ENCODE assay signal across 16 cellular contexts in genomic region chr6:169216830-169217229, GRCh38. TPM values are rescaled to one million over a fixed set of nuclear protein-coding genes. Genes with fewer than 3 reads are reported as not detected.
DNase-seq lines count a peak whose midpoint lies in the region; TF ChIP-seq lines count a peak whose summit lies in the region.
"Had no signal": no experiment of that assay in that cellular context is flagged by ENCODE, and none has a peak within 500 bp of the region (broad histone marks: within the 10 kb centered on the region; RNA-seq: fewer than 3 reads in every experiment).

No MANE protein-coding gene starts in this region.

- H4K8ac ChIP-seq in mesenchymal stem cell (ENCODE audit: low read length), result no peak overlapping the region

- 91% methylated on average over 13 of the region's 14 CpGs for WGBS in mesenchymal stem cell

- no peak overlapping the region for H2BK5ac ChIP-seq in mesenchymal stem cell (ENCODE audit: low read depth, low read length, poor library complexity, severe bottlenecking)

- no peak overlapping the region for H3K9ac ChIP-seq in colonic mucosa (ENCODE audit: low read depth in 2 of 2, low read length in 2 of 2)
- peak overlapping the region; percentile 88 for H3K9ac ChIP-seq in mesenchymal stem cell (ENCODE audit: low read length)

- H2AK5ac ChIP-seq in mesenchymal stem cell (ENCODE audit: low read length, severe bottlenecking), result no peak overlapping the region

- H2BK15ac ChIP-seq in mesenchymal stem cell (ENCODE audit: low read depth, poor library complexity, severe bottlenecking), result no peak overlapping the region

- no peak overlapping the region for H3K18ac ChIP-seq in mesenchymal stem cell (ENCODE audit: low read depth in 1 of 2, low read length in 2 of 2)

- no peaks in the 10 kb centered on the region for H3K36me3 ChIP-seq in colonic mucosa
- H3K36me3 ChIP-seq in mesenchymal stem cell (ENCODE audit: control insufficient read depth in 1 of 2, insufficient read depth in 2 of 2, low read depth in 1 of 2, low read length in 2 of 2), result peaks cover 41 to 78% of the 10 kb centered on the region in 2 experiments
- no peaks in the 10 kb centered on the region for H3K36me3 ChIP-seq in uterus

- no peak overlapping the region for H2BK120ac ChIP-seq in mesenchymal stem cell (ENCODE audit: low read depth, low read length)

- no peak overlapping the region for H2BK12ac ChIP-seq in mesenchymal stem cell (ENCODE audit: low read length in 2 of 2)

- H3K27me3 ChIP-seq in colonic mucosa (no peaks in the 10 kb centered on the region), mesenchymal stem cell (ENCODE audit: control insufficient read depth in 1 of 2, insufficient read depth in 1 of 2, low read length in 2 of 2) (no peaks in the 10 kb centered on the region), uterus (no peaks in the 10 kb centered on the region)

- H3K4me1 ChIP-seq in colonic mucosa (no peaks in the 10 kb centered on the region), mesenchymal stem cell (ENCODE audit: control insufficient read depth, insufficient read depth, low read depth, low read length) (peaks cover 14% of the 10 kb centered on the region), uterus (peaks cover 6 to 13% of the 10 kb centered on the region in 2 donors)

- no peaks in the 10 kb centered on the region for H3K9me3 ChIP-seq in colonic mucosa
- no peaks in the 10 kb centered on the region for H3K9me3 ChIP-seq in mesenchymal stem cell (ENCODE audit: control insufficient read depth, low read length)
- H3K9me3 ChIP-seq in uterus, result no peaks in the 10 kb centered on the region

- H4K91ac ChIP-seq in mesenchymal stem cell (ENCODE audit: low read length), result no peak overlapping the region

- H3K4me3 ChIP-seq in colonic mucosa (no peak overlapping the region), mesenchymal stem cell (ENCODE audit: insufficient read depth in 1 of 2, low read depth in 1 of 2, low read length in 2 of 2) (peak overlapping the region in 1 of 2 experiments; percentile 12), uterus (no peak overlapping the region)

- H3K4ac ChIP-seq in mesenchymal stem cell (ENCODE audit: low read depth in 1 of 2, low read length in 2 of 2), result no peak overlapping the region

- H2AFZ ChIP-seq in mesenchymal stem cell (ENCODE audit: low read depth, low read length), result no peak overlapping the region

- H3K4me2 ChIP-seq in mesenchymal stem cell (ENCODE audit: low read length, poor library complexity, severe bottlenecking), result no peak overlapping the region

- H3K23ac ChIP-seq in mesenchymal stem cell (ENCODE audit: low read length in 2 of 2), result no peak overlapping the region

- no peak for TF ChIP-seq POLR2A in uterus (IDR thresholded peaks at IDR 0.05)

- TF ChIP-seq CTCF in colonic mucosa (IDR thresholded peaks at IDR 0.05) (no peak), uterus (IDR thresholded peaks at IDR 0.05) (no peak)

- intact Hi-C loops in colonic mucosa (cut with DNase I), result no loop called here
- intact Hi-C loops in uterus (cut with DNase I; ENCODE audit: low total_unique reads), result no loop called here

- H3K14ac ChIP-seq in mesenchymal stem cell (ENCODE audit: low read length in 2 of 2), result no peak overlapping the region

- no peak overlapping the region for H3K27ac ChIP-seq in colonic mucosa
- H3K27ac ChIP-seq in mesenchymal stem cell (ENCODE audit: low read length, poor library complexity, severe bottlenecking), result no peak overlapping the region
- peak overlapping the region; percentile 95 to 98 for H3K27ac ChIP-seq in uterus

- no peaks in the 10 kb centered on the region for H3K79me1 ChIP-seq in mesenchymal stem cell (replicated peaks; ENCODE audit: low read length, poor library complexity, severe bottlenecking)

- peak; percentile 15 for DNase-seq in activated CD8-positive, alpha-beta memory T cell treated with anti-CD3 and anti-CD28 coated beads for 24 hours
- DNase-seq in activated CD8-positive, alpha-beta memory T cell treated with anti-CD3 and anti-CD28 coated beads, Interleukin-2, amount 50 U/mL, for 4 hours, result no peak
- DNase-seq in colonic mucosa (peak; percentile 14), mesenchymal stem cell (no peak), uterus (peak in 1 of 2 donors; percentile 48), foreskin melanocyte (no peak), DMS153 (lab: John Stamatoyannopoulos, UW) (no peak), AG08396 (ENCODE audit: low spot score) (no peak)
- DNase-seq: 8988T, COR-L47, HCEC 1CT, MV-4-11, NCI-H1436 treated with DMSO at 0.1 percent for 48 hours, NCI-H2081, NCI-H510A treated with DMSO at 0.1 percent for 48 hours had no signal

RNA-seq across cellular contexts. Expression of gene THBS2, which starts 36.8 kb away (rescaled TPM):
- total RNA-seq in colonic mucosa (1 to 10 TPM; 1.9 to 5.3 TPM), uterus (100 to 1,000 TPM in 2 of 4 donors, 10 to 100 TPM in 2; 84.0 to 224 (median 136) TPM)
- 1.1 TPM for polyA plus RNA-seq in mesenchymal stem cell (2013, experiment 1 of 2)
- 1.2 TPM for polyA plus RNA-seq in mesenchymal stem cell (2013, experiment 2 of 2)
- total RNA-seq: OCI-LY7 had no signal

Comparison
In these comparisons a context has a peak if more than half of its experiments do, and no peak if none do; other contexts are left out.
1. DNase-seq: peak in activated CD8-positive, alpha-beta memory T cell treated with anti-CD3 and anti-CD28 coated beads for 24 hours (single experiment) and colonic mucosa (single experiment); none in activated CD8-positive, alpha-beta memory T cell treated with anti-CD3 and anti-CD28 coated beads, Interleukin-2, amount 50 U/mL, for 4 hours (single experiment), mesenchymal stem cell (single experiment), foreskin melanocyte (single experiment), DMS153 (single experiment) and AG08396 (single experiment).
2. H3K27ac ChIP-seq: peak in uterus (2 of 2); none in colonic mucosa (single experiment) and mesenchymal stem cell (single experiment).
3. RNA of gene THBS2, which starts 36.8 kb away (total RNA-seq): 84.0 to 224 TPM in uterus; 1.9 to 5.3 TPM in colonic mucosa; every median in the first group is over 10 times any median in the second.